ENCODE assay signal across 14 cellular contexts in genomic region chr7:105878746-105879605, GRCh38. TPM values are rescaled to one million over a fixed set of nuclear protein-coding genes. Genes with fewer than 3 reads are reported as not detected.
DNase-seq lines count a peak whose midpoint lies in the region; ATAC-seq and TF ChIP-seq lines count a peak whose summit lies in the region.
"Had no signal": no experiment of that assay in that cellular context is flagged by ENCODE, and none has a peak within 500 bp of the region (broad histone marks: within the 10 kb centered on the region; RNA-seq: fewer than 3 reads in every experiment).

No MANE protein-coding gene starts in this region.

- WGBS in mesodermal cell (ENCODE audit: insufficient coverage in 2 of 2), 2 experiments = 83 to 100% methylated on average over 1 of the region's 2 CpGs

- no peaks in the 10 kb centered on the region for H3K36me3 ChIP-seq in A673 (ENCODE audit: insufficient read depth, low read length, poor library complexity, severe bottlenecking)
- no peaks in the 10 kb centered on the region for H3K36me3 ChIP-seq in CD8-positive, alpha-beta memory T cell (ENCODE audit: insufficient read depth, low read length)
- peaks cover 11% of the 10 kb centered on the region for H3K36me3 ChIP-seq in mesodermal cell (ENCODE audit: control insufficient read depth, insufficient read depth, low read length)

- no TSS peak for BruUV-seq in A673 (replicated peaks; lab: Mats Ljungman, UMichigan)

- peak overlapping the region; percentile 48 to 95 (median 88) for H3K4me3 Mint-ChIP-seq in CD8-positive, alpha-beta memory T cell
- peak overlapping the region; percentile 98 for H3K4me3 Mint-ChIP-seq in activated T-helper 17 cell treated with anti-CD3 and anti-CD28 coated beads, Interleukin-2, amount 50 U/mL, for 72 hours

- H3K4me1 ChIP-seq in A673 (ENCODE audit: insufficient read depth, low read length, poor library complexity, severe bottlenecking) (no peaks in the 10 kb centered on the region), mesodermal cell (ENCODE audit: control insufficient read depth, insufficient read depth, low read length, poor library complexity, severe bottlenecking) (peaks cover 14% of the 10 kb centered on the region)
- peaks cover 46% of the 10 kb centered on the region for H3K4me1 ChIP-seq in CD8-positive, alpha-beta memory T cell (ENCODE audit: insufficient read depth, low read length)

- DNase-seq in A673 (ENCODE audit: low spot score) (no peak), GM10266 (ENCODE audit: extremely low spot score) (no peak), globus pallidus (ENCODE audit: low spot score) (no peak), T-helper 1 cell (no peak)
- DNase-seq in CD8-positive, alpha-beta memory T cell = no peak
- DNase-seq: amygdala, cortex of kidney, mucosa of descending colon, NCI-H1092 treated with DMSO at 0.1 percent for 48 hours had no signal

- H3K27ac Mint-ChIP-seq in CD8-positive, alpha-beta memory T cell = peak overlapping the region in 4 of 8 donors; percentile 0 to 53 (median 29)
- H3K27ac Mint-ChIP-seq in activated T-helper 17 cell treated with anti-CD3 and anti-CD28 coated beads, Interleukin-2, amount 50 U/mL, for 72 hours = no peak overlapping the region

- H3K27me3 ChIP-seq in A673 (replicated peaks; ENCODE audit: insufficient read depth, low read depth, low read length, poor library complexity) = no peaks in the 10 kb centered on the region
- no peaks in the 10 kb centered on the region for H3K27me3 ChIP-seq in CD8-positive, alpha-beta memory T cell (ENCODE audit: insufficient read depth, low read length, poor library complexity, severe bottlenecking)
- H3K27me3 ChIP-seq: SJSA1 had no signal

- H3K9me3 ChIP-seq in A673 (ENCODE audit: low read depth, low read length, poor library complexity, severe bottlenecking) (no peaks in the 10 kb centered on the region), mesodermal cell (ENCODE audit: control insufficient read depth, low read length) (no peaks in the 10 kb centered on the region)
- H3K9me3 ChIP-seq in CD8-positive, alpha-beta memory T cell (ENCODE audit: low read length) = no peaks in the 10 kb centered on the region
- H3K9me3 ChIP-seq: mucosa of descending colon, SJSA1 had no signal

- TF ChIP-seq CTCF in A673 (conservative IDR thresholded peaks at IDR 0.05; ENCODE audit: low read depth, low read length) (no peak), GM10266 (IDR thresholded peaks at IDR 0.05; ENCODE audit: control insufficient read depth, insufficient read depth, low read depth, missing control alignments) (no peak)

- H3K27ac ChIP-seq in A673 (ENCODE audit: low read depth, low read length, poor library complexity, severe bottlenecking) = no peak overlapping the region
- no peak overlapping the region for H3K27ac ChIP-seq in CD8-positive, alpha-beta memory T cell (ENCODE audit: low read depth, low read length)
- H3K27ac ChIP-seq in mesodermal cell (ENCODE audit: low read depth, low read length, severe bottlenecking) = no peak overlapping the region
- H3K27ac ChIP-seq: SJSA1, VCaP had no signal

- peaks cover 42 to 70% (median 67%) of the 10 kb centered on the region in 3 donors for H3K4me1 Mint-ChIP-seq in CD8-positive, alpha-beta memory T cell
- peaks cover 40% of the 10 kb centered on the region for H3K4me1 Mint-ChIP-seq in activated T-helper 17 cell treated with anti-CD3 and anti-CD28 coated beads, Interleukin-2, amount 50 U/mL, for 72 hours

- H3K4me3 ChIP-seq in A673 (ENCODE audit: low read depth, low read length, poor library complexity, severe bottlenecking) (peak overlapping the region; percentile 77), mesodermal cell (ENCODE audit: extremely low read depth, insufficient read depth, low read length, poor library complexity, severe bottlenecking) (peak overlapping the region; percentile 70)
- no peak overlapping the region for H3K4me3 ChIP-seq in CD8-positive, alpha-beta memory T cell (ENCODE audit: low read length)
- H3K4me3 ChIP-seq: mucosa of descending colon, SJSA1 had no signal

- POLR2A ChIA-PET in A673 (lab: Charles Lee; ENCODE audit: low non-redundant PET) = no interaction called here
- POLR2A ChIA-PET in CD8-positive, alpha-beta memory T cell (lab: Charles Lee) = no interaction called here

- CTCF ChIA-PET in A673 (lab: Charles Lee) = no interaction called here
- CTCF ChIA-PET in CD8-positive, alpha-beta memory T cell (lab: Charles Lee) = interaction anchor here (0.6 to 3.6 kb wide), 7 partner anchors 29 to 164 kb away, joined by 3 to 30 read pairs (median 5); no protein-coding TSS in a partner anchor

- intact Hi-C loops in A673 (cut with micrococcal nuclease; ENCODE audit: unreplicated experiment) = loop anchor here (5.0 to 10.0 kb wide), 2 partner anchors 117 to 224 kb away; no protein-coding TSS in a partner anchor

- H3K36me3 Mint-ChIP-seq in CD8-positive, alpha-beta memory T cell = peaks cover 0 to 8% (median 0%) of the 10 kb centered on the region in 3 donors
- H3K36me3 Mint-ChIP-seq in activated T-helper 17 cell treated with anti-CD3 and anti-CD28 coated beads, Interleukin-2, amount 50 U/mL, for 72 hours (ENCODE audit: low read depth) = no peaks in the 10 kb centered on the region

- H3K9me3 Mint-ChIP-seq in CD8-positive, alpha-beta memory T cell = no peaks in the 10 kb centered on the region
- H3K9me3 Mint-ChIP-seq in activated T-helper 17 cell treated with anti-CD3 and anti-CD28 coated beads, Interleukin-2, amount 50 U/mL, for 72 hours = no peaks in the 10 kb centered on the region

- H3K27me3 Mint-ChIP-seq in CD8-positive, alpha-beta memory T cell = no peaks in the 10 kb centered on the region
- peaks cover 6% of the 10 kb centered on the region for H3K27me3 Mint-ChIP-seq in activated T-helper 17 cell treated with anti-CD3 and anti-CD28 coated beads, Interleukin-2, amount 50 U/mL, for 72 hours

- ATAC-seq in activated T-helper 17 cell treated with anti-CD3 and anti-CD28 coated beads, Interleukin-2, amount 50 U/mL, for 72 hours (replicated peaks) = no peak
- ATAC-seq in HG03442 (IDR thresholded peaks at IDR 0.05; ENCODE audit: unreplicated experiment) = no peak
- ATAC-seq: mucosa of descending colon had no signal

RNA-seq across cellular contexts. Expression of gene ATXN7L1, which starts 2.6 kb away (rescaled TPM):
- total RNA-seq in A673 (2021) = 29.9 and 32.8 TPM in 2 replicates
- 1 to 10 TPM; 9.0 to 9.7 TPM for total RNA-seq in CD8-positive, alpha-beta memory T cell
- polyA plus RNA-seq in CD8-positive, alpha-beta memory T cell = 18.0 TPM
- total RNA-seq in activated T-helper 17 cell treated with anti-CD3 and anti-CD28 coated beads, Interleukin-2, amount 50 U/mL, for 72 hours = 10 to 100 TPM; 12.1 to 24.0 TPM
- 6.5 TPM for polyA plus RNA-seq in mesodermal cell (2013, experiment 1 of 2)
- 7.4 TPM for polyA plus RNA-seq in mesodermal cell (2013, experiment 2 of 2)
